ENCODE assay signal across 24 cellular contexts in the genomic region with DNA sequence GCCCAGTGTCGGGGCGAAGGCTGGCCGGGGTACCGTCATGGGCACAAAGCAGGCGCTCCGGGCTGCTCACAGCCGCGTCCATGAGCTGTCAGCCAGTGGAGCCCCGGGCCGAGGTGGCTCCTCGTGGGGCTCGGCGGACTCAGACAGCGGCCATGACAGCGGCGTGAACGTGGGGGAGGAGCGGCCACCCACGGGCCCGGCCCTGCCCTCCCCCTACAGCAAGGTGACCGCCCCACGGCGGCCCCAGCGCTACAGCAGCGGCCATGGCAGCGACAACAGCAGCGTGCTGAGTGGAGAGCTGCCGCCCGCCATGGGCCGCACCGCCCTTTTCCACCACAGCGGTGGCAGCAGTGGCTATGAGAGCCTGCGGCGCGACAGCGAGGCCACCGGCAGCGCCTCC. TPM values are rescaled to one million over a fixed set of nuclear protein-coding genes. Genes with fewer than 3 reads are reported as not detected.
DNase-seq lines count a peak whose midpoint lies in the region; ATAC-seq, FAIRE-seq and TF ChIP-seq lines count a peak whose summit lies in the region.
"Had no signal": no experiment of that assay in that cellular context is flagged by ENCODE, and none has a peak within 500 bp of the region (broad histone marks: within the 10 kb centered on the region; RNA-seq: fewer than 3 reads in every experiment).

No MANE protein-coding gene starts in this region.

- no peaks in the 10 kb centered on the region for H3K9me2 ChIP-seq in HCT116 (ENCODE audit: insufficient read depth)

- peak overlapping the region; percentile 21 for H3K14ac ChIP-seq in neuronal stem cell (ENCODE audit: low read length)

- H3K36me3 Mint-ChIP-seq in activated naive CD8-positive, alpha-beta T cell treated with anti-CD3 and anti-CD28 coated beads, Interleukin-2, amount 50 U/mL, for 24 hours (ENCODE audit: low read depth): no peaks in the 10 kb centered on the region
- H3K36me3 Mint-ChIP-seq: CD4-positive, alpha-beta memory T cell had no signal

- POLR2A ChIA-PET in HCT116 (lab: Charles Lee) (no interaction called here), K562 (lab: Yijun Ruan, JAX) (no interaction called here)

- H3K27ac ChIP-seq in BLaER1 (no peak overlapping the region), HCT116 (ENCODE audit: low read depth, low read length) (no peak overlapping the region; the same call in 1 of the 2 replicates), K562 (ENCODE audit: extremely low read depth, low read depth, low read length) (no peak overlapping the region), neuronal stem cell (replicated peaks; ENCODE audit: low read length) (no peak overlapping the region)
- H3K27ac ChIP-seq: A549, GM23248 had no signal

- H2BK120ac ChIP-seq in neuronal stem cell (ENCODE audit: low read depth, low read length): no peak overlapping the region

- in situ Hi-C loops in K562 (cut with MboI): no loop called here

- H3K4me3 Mint-ChIP-seq in activated naive CD8-positive, alpha-beta T cell treated with anti-CD3 and anti-CD28 coated beads, Interleukin-2, amount 50 U/mL, for 24 hours: no peak overlapping the region
- H3K4me3 Mint-ChIP-seq: CD4-positive, alpha-beta memory T cell; H9; HFFc6 had no signal

- WGBS in K562 (ENCODE audit: insufficient coverage, low coverage, missing lambda C conversion rate): 14% methylated on average over 2 of the region's 38 CpGs
- no CpG with 5 or more reads among the region's 38 CpGs for WGBS in neuronal stem cell (ENCODE audit: extremely low coverage in 2 of 2, insufficient read length in 2 of 2, insufficient replicate concordance in 1 of 2), 2 donors

- DNase-seq in HCT116 (ENCODE audit: low read depth, low spot score) (no peak), K562 (ENCODE audit: extremely low read depth in 1 of 4, low spot score in 3 of 4) (peak in 2 of 4 experiments; percentile 11 to 13), neuronal stem cell (ENCODE audit: low spot score) (no peak), amniotic stem cell (lab: John Stamatoyannopoulos, UW) (no peak), D341Med (ENCODE audit: low spot score) (no peak)
- DNase-seq in activated naive CD8-positive, alpha-beta T cell treated with anti-CD3 and anti-CD28 coated beads, Interleukin-2, amount 50 U/mL, for 24 hours: no peak
- DNase-seq: 8988T; ACHN; AML-193; C1 segment of cervical spinal cord; Calu3; CD4-positive, alpha-beta memory T cell; COR-L47; DMS153; DND-41; GM23248; H9; HFFc6 had no signal

- H3K9ac ChIP-seq in BLaER1 (no peak overlapping the region), HCT116 (ENCODE audit: low read length) (no peak overlapping the region), K562 (ENCODE audit: insufficient read depth in 1 of 2, low read depth in 2 of 2, low read length in 2 of 2) (no peak overlapping the region), neuronal stem cell (ENCODE audit: low read depth, low read length, poor library complexity) (no peak overlapping the region)
- H3K9ac ChIP-seq: GM23248 had no signal

- intact Hi-C loops in HCT116 (cut with micrococcal nuclease) (no loop called here), K562 (cut with micrococcal nuclease) (no loop called here)

- no peak overlapping the region for H2BK5ac ChIP-seq in neuronal stem cell (ENCODE audit: low read length)

- no peak overlapping the region for H2BK15ac ChIP-seq in neuronal stem cell (ENCODE audit: low read length)

- TF ChIP-seq RAD21 in HCT116 (IDR thresholded peaks at IDR 0.05; ENCODE audit: low read depth) (no peak), K562 (CRISPR knock-in tag; conservative IDR thresholded peaks at IDR 0.05 in 1 of 2, IDR thresholded peaks at IDR 0.05 in 1 of 2) (no peak)

- ATAC-seq in HCT116 (peak; percentile 23; the same call in 1 of the 2 replicates), K562 (peak; percentile 35; the same call in 2 of the 3 replicates)
- ATAC-seq in activated naive CD8-positive, alpha-beta T cell treated with anti-CD3 and anti-CD28 coated beads, Interleukin-2, amount 50 U/mL, for 24 hours: no peak

- no peak overlapping the region for H4K8ac ChIP-seq in neuronal stem cell (ENCODE audit: low read depth, low read length)

- no peak overlapping the region for H2BK12ac ChIP-seq in neuronal stem cell (ENCODE audit: low read length)

- TF ChIP-seq POLR2A in HCT116 (IDR thresholded peaks at IDR 0.05; ENCODE audit: borderline replicate concordance, extremely low read depth, insufficient read depth, insufficient read length) (no peak), K562 (conservative IDR thresholded peaks at IDR 0.05) (no peak)

- H3K27me3 Mint-ChIP-seq in activated naive CD8-positive, alpha-beta T cell treated with anti-CD3 and anti-CD28 coated beads, Interleukin-2, amount 50 U/mL, for 24 hours: no peaks in the 10 kb centered on the region
- H3K27me3 Mint-ChIP-seq: CD4-positive, alpha-beta memory T cell had no signal

- no peak for TF ChIP-seq EP300 in K562 (IDR thresholded peaks at IDR 0.05; ENCODE audit: low read length)

- no peaks in the 10 kb centered on the region for H3K27me3 ChIP-seq in BLaER1
- H3K27me3 ChIP-seq in HCT116 (ENCODE audit: insufficient read depth, low read length): no peaks in the 10 kb centered on the region
- H3K27me3 ChIP-seq in K562 (ENCODE audit: control insufficient read depth in 2 of 2, insufficient read depth in 2 of 2, low read length in 2 of 2): peaks cover 0 to 51% of the 10 kb centered on the region in 2 experiments; a peak in 3 of 5 replicates
- no peaks in the 10 kb centered on the region for H3K27me3 ChIP-seq in neuronal stem cell (ENCODE audit: control insufficient read depth in 3 of 3, insufficient read depth in 3 of 3, low read depth in 1 of 3, low read length in 3 of 3)
- H3K27me3 ChIP-seq: BE2C had no signal

- peaks cover 29% of the 10 kb centered on the region for H4K20me1 ChIP-seq in BLaER1
- no peaks in the 10 kb centered on the region for H4K20me1 ChIP-seq in HCT116 (ENCODE audit: insufficient read depth)
- H4K20me1 ChIP-seq in K562 (replicated peaks; ENCODE audit: control insufficient read depth, insufficient read depth, low read length): 0 out of 2 replicates have a peak, but pooled peaks cover 2% of the 10 kb centered on the region

- H3K9me3 ChIP-seq in BLaER1 (no peaks in the 10 kb centered on the region), HCT116 (ENCODE audit: control insufficient read depth in 1 of 2, insufficient read depth in 1 of 2, low read depth in 1 of 2, low read length in 2 of 2) (no peaks in the 10 kb centered on the region), K562 (replicated peaks; ENCODE audit: control insufficient read depth, insufficient read depth, low read depth, low read length) (no peaks in the 10 kb centered on the region), neuronal stem cell (replicated peaks in 1 of 2; ENCODE audit: control insufficient read depth in 2 of 2, insufficient read depth in 1 of 2, low read depth in 1 of 2, low read length in 2 of 2) (no peaks in the 10 kb centered on the region)
- H3K9me3 ChIP-seq: A549, BE2C had no signal

- RAD21 ChIA-PET in HCT116 (lab: Charles Lee; ENCODE audit: low non-redundant PET in 1 of 2, low total read pairs in 2 of 2, uncharacterized antibody in 2 of 2, unreplicated experiment in 2 of 2): no interaction called here

- H3K36me3 ChIP-seq in BLaER1 (peaks cover 57% of the 10 kb centered on the region), HCT116 (ENCODE audit: control insufficient read depth in 1 of 2, insufficient read depth in 2 of 2, low read length in 2 of 2) (no peaks in the 10 kb centered on the region), K562 (ENCODE audit: control insufficient read depth, insufficient read depth, low read length) (no peaks in the 10 kb centered on the region), neuronal stem cell (replicated peaks in 1 of 2; ENCODE audit: control insufficient read depth in 2 of 2, insufficient read depth in 2 of 2, low read length in 2 of 2) (peaks cover 9 to 21% of the 10 kb centered on the region in 2 donors)

- no peak overlapping the region for H3K23ac ChIP-seq in neuronal stem cell (ENCODE audit: low read depth, low read length, poor library complexity)

- peaks cover 2% of the 10 kb centered on the region for H3K79me1 ChIP-seq in neuronal stem cell (ENCODE audit: low read depth, low read length)

- no peaks in the 10 kb centered on the region for H3K4me1 Mint-ChIP-seq in activated naive CD8-positive, alpha-beta T cell treated with anti-CD3 and anti-CD28 coated beads, Interleukin-2, amount 50 U/mL, for 24 hours
- H3K4me1 Mint-ChIP-seq: CD4-positive, alpha-beta memory T cell had no signal

- TF ChIP-seq CTCF in HCT116 (IDR thresholded peaks at IDR 0.05 in 2 of 3, conservative IDR thresholded peaks at IDR 0.05 in 1 of 3; ENCODE audit: borderline replicate concordance in 1 of 3, insufficient read depth in 1 of 3, low read depth in 2 of 3, low read length in 2 of 3) (no peak), K562 (IDR thresholded peaks at IDR 0.05 in 2 of 3, conservative IDR thresholded peaks at IDR 0.05 in 1 of 3; ENCODE audit: insufficient read depth in 2 of 3, low read depth in 1 of 3, low read length in 3 of 3) (no peak)

- no peak overlapping the region for H3K27ac Mint-ChIP-seq in activated naive CD8-positive, alpha-beta T cell treated with anti-CD3 and anti-CD28 coated beads, Interleukin-2, amount 50 U/mL, for 24 hours
- H3K27ac Mint-ChIP-seq: CD4-positive, alpha-beta memory T cell; H9; HFFc6 had no signal

- H3K9me3 Mint-ChIP-seq in activated naive CD8-positive, alpha-beta T cell treated with anti-CD3 and anti-CD28 coated beads, Interleukin-2, amount 50 U/mL, for 24 hours: no peaks in the 10 kb centered on the region
- H3K9me3 Mint-ChIP-seq: CD4-positive, alpha-beta memory T cell; H9 had no signal

- H2AFZ ChIP-seq in HCT116 (ENCODE audit: low read depth, low read length, poor library complexity, severe bottlenecking) (no peak overlapping the region), K562 (ENCODE audit: low read depth, low read length) (no peak overlapping the region), neuronal stem cell (ENCODE audit: low read length) (no peak overlapping the region)
- H2AFZ ChIP-seq: GM23248 had no signal

- BruUV-seq in HCT116 (replicated peaks; lab: Mats Ljungman, UMichigan): no TSS peak
- BruUV-seq in K562 (replicated peaks; lab: Mats Ljungman, UMichigan): no TSS peak

- CTCF ChIA-PET in HCT116 (lab: Charles Lee): no interaction called here
- CTCF ChIA-PET in K562 (lab: Yijun Ruan, JAX; ENCODE audit: low intra/inter-chr PET ratio): no interaction called here

- H3K79me2 ChIP-seq in HCT116 (ENCODE audit: insufficient read depth, low read length): no peaks in the 10 kb centered on the region
- H3K79me2 ChIP-seq in K562 (ENCODE audit: control insufficient read depth, insufficient read depth, low read length): no peaks in the 10 kb centered on the region

- FAIRE-seq in K562 (lab: Jason Lieb, UNC): no peak
- FAIRE-seq: A549, G401.6, GM12892, GM19239 had no signal

- H2AK5ac ChIP-seq in neuronal stem cell (ENCODE audit: low read depth, low read length): peak overlapping the region; percentile 75

- no peaks in the 10 kb centered on the region for H3K9me1 ChIP-seq in K562 (ENCODE audit: control insufficient read depth, insufficient read depth, low read length)

- H4K91ac ChIP-seq in neuronal stem cell (ENCODE audit: low read depth, low read length, poor library complexity): no peak overlapping the region

- H3K4me2 ChIP-seq in BLaER1 (peak overlapping the region; percentile 34; the same call in 1 of the 2 replicates), HCT116 (ENCODE audit: low read length) (no peak overlapping the region), K562 (ENCODE audit: insufficient read depth, low read length) (no peak overlapping the region), neuronal stem cell (ENCODE audit: insufficient read depth, low read length, poor library complexity, severe bottlenecking) (no peak overlapping the region)
- H3K4me2 ChIP-seq: A549 had no signal

- H3K4ac ChIP-seq in neuronal stem cell (ENCODE audit: low read length): no peak overlapping the region

- H3K18ac ChIP-seq in neuronal stem cell (ENCODE audit: low read length): no peak overlapping the region

- H3K4me3 ChIP-seq in BLaER1 (no peak overlapping the region), HCT116 (replicated peaks in 1 of 2; ENCODE audit: low read depth in 1 of 2, low read length in 2 of 2) (no peak overlapping the region), K562 (no peak overlapping the region), neuronal stem cell (ENCODE audit: low read length in 2 of 2) (no peak overlapping the region)
- H3K4me3 ChIP-seq: A549, GM23248 had no signal

- H3K4me1 ChIP-seq in BLaER1: peaks cover 47% of the 10 kb centered on the region
- peaks cover 5 to 13% of the 10 kb centered on the region in 2 experiments; a peak in 3 of 4 replicates for H3K4me1 ChIP-seq in HCT116 (ENCODE audit: control insufficient read depth in 1 of 2, insufficient read depth in 2 of 2, low read length in 2 of 2)
- peaks cover 0 to 19% of the 10 kb centered on the region in 2 experiments; a peak in 1 of 5 replicates for H3K4me1 ChIP-seq in K562 (replicated peaks in 1 of 2; ENCODE audit: control insufficient read depth in 2 of 2, insufficient read depth in 2 of 2, low read length in 2 of 2)
- H3K4me1 ChIP-seq in neuronal stem cell (ENCODE audit: control insufficient read depth in 2 of 2, insufficient read depth in 1 of 2, low read depth in 1 of 2, low read length in 2 of 2): peaks cover 11 to 13% of the 10 kb centered on the region in 2 donors
- H3K4me1 ChIP-seq: A549 had no signal

RNA-seq across cellular contexts. Expression of gene KIF26A, which starts 39.0 kb away (rescaled TPM):
- total RNA-seq in HCT116 (2021; ENCODE audit: unreplicated experiment): 10.2 TPM
- 4.3 and 4.8 TPM in 2 replicates for polyA plus RNA-seq in HCT116 (2012)
- total RNA-seq in K562 (2011; cell fraction: chromatin; rRNA removed; ENCODE audit: low replicate concordance): not detected in 2 replicates
- not detected in 2 replicates for total RNA-seq in K562 (2011; cell fraction: nucleolus; rRNA removed)
- total RNA-seq in K562 (2011; cell fraction: nucleoplasm; rRNA removed): not detected in 2 replicates
- total RNA-seq in K562 (2014; rRNA removed): not detected in 2 replicates
- total RNA-seq in K562 (2014; rRNA removed; fragmentation: Illumina TruSeq; extraction: Trizol): not detected in 2 replicates
- not detected in 2 replicates for total RNA-seq in K562 (2015; rRNA removed; fragmentation: Illumina TruSeq; extraction: Trizol)
- 0.02 and 0.04 TPM in 2 replicates for total RNA-seq in K562 (2021)
- not detected in 2 replicates for polyA plus RNA-seq in K562 (2011; rRNA removed)
- polyA plus RNA-seq in K562 (2011; cell fraction: cytosol; rRNA removed): 0.01 TPM in 1 of 2 replicates, not detected in the other
- polyA plus RNA-seq in K562 (2011; cell fraction: nucleus; rRNA removed): not detected in 2 replicates
- not detected in 2 replicates for polyA plus RNA-seq in K562 (2012)
- polyA plus RNA-seq in K562 (2014; fragmentation: Illumina TruSeq; extraction: Trizol): not detected in 2 replicates
- not detected for polyA plus RNA-seq in K562 (2014; fragmentation: Nextera tagmentation; extraction: Ambion mirVana)
- polyA plus RNA-seq in K562 (2014; rRNA removed): not detected in 2 replicates
- not detected in 2 replicates for polyA minus RNA-seq in K562 (2011; rRNA and poly(A)+ RNA removed)
- 0.19 and 0.27 TPM in 2 replicates for polyA minus RNA-seq in K562 (2011; cell fraction: cytosol; rRNA and poly(A)+ RNA removed)
- polyA minus RNA-seq in K562 (2011; cell fraction: nucleus; rRNA and poly(A)+ RNA removed): under 0.01 TPM in 2 replicates
- polyA plus RNA-seq in neuronal stem cell (2013, experiment 1 of 2): 14.6 TPM
- 14.0 TPM for polyA plus RNA-seq in neuronal stem cell (2013, experiment 2 of 2)
- total RNA-seq: GM23248 had no signal
- polyA plus RNA-seq: GM23248 had no signal

Comparison
In these comparisons a context has a peak if more than half of its experiments do, and no peak if none do; other contexts are left out.
1. RNA of gene KIF26A, which starts 39.0 kb away (total RNA-seq): 10.2 TPM in HCT116 (single experiment); 0.02 to 0.04 TPM in K562; every median in the first group is over 10 times any median in the second.